In the genomic region with DNA sequence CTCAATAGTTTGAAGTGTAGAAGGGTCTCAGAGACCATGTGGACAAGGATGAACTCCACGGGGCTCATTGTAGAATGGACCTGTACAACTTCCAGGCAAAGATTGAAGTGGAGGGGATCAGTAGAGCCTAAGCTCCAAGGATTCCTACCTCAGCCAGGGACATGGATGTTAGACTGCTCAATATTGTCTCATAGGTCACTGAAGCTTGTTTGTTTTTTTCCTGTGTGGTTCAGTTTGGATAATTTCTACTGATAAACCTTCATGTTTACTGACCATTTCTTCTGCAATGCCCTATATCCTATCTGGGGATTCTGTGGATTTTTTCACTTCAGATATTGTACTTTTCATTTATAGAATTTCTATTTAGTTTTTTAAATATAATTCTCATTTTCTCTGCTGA, we compare ENCODE assay signal across 12 cellular contexts. TPM values are rescaled to one million over a fixed set of nuclear protein-coding genes. Genes with fewer than 3 reads are reported as not detected.
"Had no signal": no experiment of that assay in that cellular context is flagged by ENCODE, and none has a peak within 500 bp of the region (broad histone marks: within the 10 kb centered on the region; RNA-seq: fewer than 3 reads in every experiment).

No MANE protein-coding gene starts in this region.

- H3K9ac ChIP-seq: GM23248 had no signal

- H3K4me2 ChIP-seq: GM23338 had no signal

- DNase-seq: GM23248, GOT3, H7, H9, HCEC 1CT, HFFc6 had no signal

- FAIRE-seq: H1, H54 had no signal

- H3K4me3 ChIP-seq: GM23248, GM23338, HAP-1 had no signal

- H2AFZ ChIP-seq: GM23248, GM23338 had no signal

- H3K36me3 ChIP-seq: HAP-1 had no signal

- H3K9me3 ChIP-seq: HAP-1 had no signal

- H3K27ac ChIP-seq: GM23248 had no signal

- ATAC-seq: GM23338, HCT116 had no signal

- H3K4me1 ChIP-seq: HAP-1 had no signal

RNA-seq across cellular contexts. Expression of gene DYDC2, which starts 8.9 kb away (rescaled TPM):
- total RNA-seq: GM23248, HFFc6 had no signal
- polyA plus RNA-seq: GM23248 had no signal

RNA-seq across cellular contexts. Expression of gene DYDC1, which starts 9.0 kb away (rescaled TPM):
- total RNA-seq: GM23248, GM23338, H1, H4, H7, H9, HFFc6 had no signal
- polyA plus RNA-seq: GM23248, GM23338, H1 had no signal

RNA-seq across cellular contexts. Expression of gene PRXL2A, which starts 42.8 kb away (rescaled TPM):
- total RNA-seq: GM23248 had no signal
